ENCODE assay signal across 8 cellular contexts in genomic region chr18:29540548-29540947, GRCh38.
"Had no signal": no experiment of that assay in that cellular context is flagged by ENCODE, and none has a peak within 500 bp of the region (broad histone marks: within the 10 kb centered on the region; RNA-seq: fewer than 3 reads in every experiment).

No MANE protein-coding gene starts in this region.

- ATAC-seq: GM23338 had no signal

- H3K4me3 ChIP-seq: GM23338 had no signal

- FAIRE-seq: H1, H54, HTR-8/SVneo had no signal

- H2AFZ ChIP-seq: GM23338 had no signal

- H3K9ac ChIP-seq: KMS-11 had no signal

- H3K4me2 ChIP-seq: GM23338, KMS-11 had no signal

- DNase-seq: H9, HCEC 1CT, KBM-7 had no signal

- H3K27ac ChIP-seq: KMS-11 had no signal
